In genomic region chr6:2920671-2921112, GRCh38 we compare ENCODE assay signal across 21 cellular contexts. TPM values are rescaled to one million over a fixed set of nuclear protein-coding genes. Genes with fewer than 3 reads are reported as not detected.
DNase-seq lines count a peak whose midpoint lies in the region; ATAC-seq and TF ChIP-seq lines count a peak whose summit lies in the region.
"Had no signal": no experiment of that assay in that cellular context is flagged by ENCODE, and none has a peak within 500 bp of the region (broad histone marks: within the 10 kb centered on the region; RNA-seq: fewer than 3 reads in every experiment).

No MANE protein-coding gene starts in this region.

- peak overlapping the region; percentile 78 for H3K56ac ChIP-seq in mesendoderm (ENCODE audit: low read length)

- no peak overlapping the region for H2BK15ac ChIP-seq in mesendoderm (replicated peaks; ENCODE audit: low read depth)

- intact Hi-C loops in natural killer cell (cut with micrococcal nuclease): no loop called here
- intact Hi-C loops in activated T-helper 2 cell treated with anti-CD3 and anti-CD28 coated beads, Interferon-gamma antibody, Interleukin-2, Interleukin-4, amounts not matched to agents 10 μg/mL and 5 μg/mL and 100 μg/mL, durations not matched to agents 14 hours and 24 hours and 36 hours (cut with micrococcal nuclease): no loop called here

- H2BK5ac ChIP-seq in mesendoderm (ENCODE audit: low read length): peak overlapping the region; percentile 21

- peaks cover 3% of the 10 kb centered on the region for H3K9me3 Mint-ChIP-seq in natural killer cell treated with Interleukin-12 subunit alpha and Interleukin-12 subunit beta and Interleukin-15 and Interleukin-18, amount 100 ng/mL, for 72 hours
- no peaks in the 10 kb centered on the region for H3K9me3 Mint-ChIP-seq in natural killer cell
- H3K9me3 Mint-ChIP-seq in activated T-helper 2 cell treated with anti-CD3 and anti-CD28 coated beads, Interferon-gamma antibody, Interleukin-2, Interleukin-4, amounts not matched to agents 10 μg/mL and 5 μg/mL and 100 μg/mL, durations not matched to agents 14 hours and 24 hours and 36 hours: peaks cover 3% of the 10 kb centered on the region

- peak overlapping the region; percentile 92 for H3K4ac ChIP-seq in mesendoderm (ENCODE audit: low read depth, low read length)

- no peak overlapping the region for H3K27ac ChIP-seq in mesendoderm (ENCODE audit: low read depth, low read length)
- H3K27ac ChIP-seq: brain microvascular endothelial cell, neutrophil, transverse colon had no signal

- no peak overlapping the region for H3K18ac ChIP-seq in mesendoderm (ENCODE audit: low read length)

- peak overlapping the region; percentile 26 to 95 for H3K27ac Mint-ChIP-seq in natural killer cell treated with Interleukin-12 subunit alpha and Interleukin-12 subunit beta and Interleukin-15 and Interleukin-18, amount 100 ng/mL, for 72 hours
- H3K27ac Mint-ChIP-seq in natural killer cell: no peak overlapping the region
- no peak overlapping the region for H3K27ac Mint-ChIP-seq in activated T-helper 2 cell treated with anti-CD3 and anti-CD28 coated beads, Interferon-gamma antibody, Interleukin-2, Interleukin-4, amounts not matched to agents 10 μg/mL and 5 μg/mL and 100 μg/mL, durations not matched to agents 14 hours and 24 hours and 36 hours

- no peak for DNase-seq in natural killer cell treated with Interleukin-12 subunit alpha and Interleukin-12 subunit beta and Interleukin-15 and Interleukin-18, amount 100 ng/mL, for 72 hours (ENCODE audit: low spot score)
- DNase-seq in natural killer cell: no peak
- peak; percentile 3 for DNase-seq in activated T-helper 2 cell treated with anti-CD3 and anti-CD28 coated beads, Interferon-gamma antibody, Interleukin-2, Interleukin-4, amounts not matched to agents 10 μg/mL and 5 μg/mL and 100 μg/mL, durations not matched to agents 14 hours and 24 hours and 36 hours (ENCODE audit: low spot score)
- peak; percentile 42 for DNase-seq in mesendoderm
- DNase-seq in putamen (ENCODE audit: low spot score): no peak
- no peak for DNase-seq in hippocampal formation (lab: John Stamatoyannopoulos, UW)
- DNase-seq in H4 (ENCODE audit: low spot score): no peak
- DNase-seq: activated CD4-positive, CD25-positive, alpha-beta regulatory T cell treated with anti-CD3 and anti-CD28 coated beads, Interleukin-2, amount 50 U/mL, for 72 hours; activated naive CD4-positive, alpha-beta T cell treated with anti-CD3 and anti-CD28 coated beads, Interleukin-2, amount 50 U/mL, for 16 hours; amniotic stem cell; brain microvascular endothelial cell; COR-L47; effector CD8-positive, alpha-beta T cell; Karpas-422; kidney glomerular epithelial cell; MV-4-11; NCI-H510A; T-helper 1 cell; transverse colon had no signal

- H3K23ac ChIP-seq in mesendoderm (ENCODE audit: low read length): no peak overlapping the region

- no peak overlapping the region for H3K4me2 ChIP-seq in mesendoderm (ENCODE audit: low read length)

- WGBS in mesendoderm (ENCODE audit: extremely low coverage, insufficient coverage, low lambda C conversion rate): no CpG with 5 or more reads among the region's 14 CpGs

- peaks cover 12% of the 10 kb centered on the region for H3K4me1 ChIP-seq in mesendoderm (ENCODE audit: control insufficient read depth, low read depth, low read length)

- no peaks in the 10 kb centered on the region for H3K36me3 ChIP-seq in mesendoderm (ENCODE audit: control insufficient read depth, insufficient read depth, low read length)
- H3K36me3 ChIP-seq: brain microvascular endothelial cell, neutrophil, transverse colon had no signal

- no peak for ATAC-seq in natural killer cell treated with Interleukin-12 subunit alpha and Interleukin-12 subunit beta and Interleukin-15 and Interleukin-18, amount 100 ng/mL, for 72 hours
- ATAC-seq in natural killer cell: no peak

- H3K4me3 ChIP-seq in mesendoderm (ENCODE audit: low read length): no peak overlapping the region
- H3K4me3 ChIP-seq: transverse colon had no signal

- peaks cover 6% of the 10 kb centered on the region for H3K36me3 Mint-ChIP-seq in natural killer cell treated with Interleukin-12 subunit alpha and Interleukin-12 subunit beta and Interleukin-15 and Interleukin-18, amount 100 ng/mL, for 72 hours
- H3K36me3 Mint-ChIP-seq in natural killer cell: no peaks in the 10 kb centered on the region
- peaks cover 4% of the 10 kb centered on the region for H3K36me3 Mint-ChIP-seq in activated T-helper 2 cell treated with anti-CD3 and anti-CD28 coated beads, Interferon-gamma antibody, Interleukin-2, Interleukin-4, amounts not matched to agents 10 μg/mL and 5 μg/mL and 100 μg/mL, durations not matched to agents 14 hours and 24 hours and 36 hours (ENCODE audit: low read depth)

- H3K4me3 Mint-ChIP-seq in natural killer cell treated with Interleukin-12 subunit alpha and Interleukin-12 subunit beta and Interleukin-15 and Interleukin-18, amount 100 ng/mL, for 72 hours: no peak overlapping the region
- no peak overlapping the region for H3K4me3 Mint-ChIP-seq in natural killer cell
- H3K4me3 Mint-ChIP-seq in activated T-helper 2 cell treated with anti-CD3 and anti-CD28 coated beads, Interferon-gamma antibody, Interleukin-2, Interleukin-4, amounts not matched to agents 10 μg/mL and 5 μg/mL and 100 μg/mL, durations not matched to agents 14 hours and 24 hours and 36 hours (ENCODE audit: low read depth): no peak overlapping the region

- peaks cover 38 to 39% of the 10 kb centered on the region in 2 donors for H3K4me1 Mint-ChIP-seq in natural killer cell treated with Interleukin-12 subunit alpha and Interleukin-12 subunit beta and Interleukin-15 and Interleukin-18, amount 100 ng/mL, for 72 hours (ENCODE audit: low read depth in 2 of 2)
- H3K4me1 Mint-ChIP-seq in natural killer cell: peaks cover 47 to 52% of the 10 kb centered on the region in 2 donors
- H3K4me1 Mint-ChIP-seq in activated T-helper 2 cell treated with anti-CD3 and anti-CD28 coated beads, Interferon-gamma antibody, Interleukin-2, Interleukin-4, amounts not matched to agents 10 μg/mL and 5 μg/mL and 100 μg/mL, durations not matched to agents 14 hours and 24 hours and 36 hours (ENCODE audit: low read depth): peaks cover 19% of the 10 kb centered on the region

- no peak overlapping the region for H4K8ac ChIP-seq in mesendoderm (ENCODE audit: low read depth, low read length)

- H3K9ac ChIP-seq in mesendoderm (ENCODE audit: low read length): peak overlapping the region; percentile 23

- H4K5ac ChIP-seq in mesendoderm (ENCODE audit: low read length): no peak overlapping the region

- H3K79me2 ChIP-seq in mesendoderm (ENCODE audit: control insufficient read depth, insufficient read depth, low read length): no peaks in the 10 kb centered on the region

- peak overlapping the region; percentile 70 for H2AK5ac ChIP-seq in mesendoderm (ENCODE audit: low read length)

- no peak for TF ChIP-seq CTCF in natural killer cell (IDR thresholded peaks at IDR 0.05)

- no peaks in the 10 kb centered on the region for H3K27me3 Mint-ChIP-seq in natural killer cell treated with Interleukin-12 subunit alpha and Interleukin-12 subunit beta and Interleukin-15 and Interleukin-18, amount 100 ng/mL, for 72 hours
- peaks cover 0 to 3% of the 10 kb centered on the region in 2 donors for H3K27me3 Mint-ChIP-seq in natural killer cell (ENCODE audit: low read depth in 2 of 2)
- H3K27me3 Mint-ChIP-seq in activated T-helper 2 cell treated with anti-CD3 and anti-CD28 coated beads, Interferon-gamma antibody, Interleukin-2, Interleukin-4, amounts not matched to agents 10 μg/mL and 5 μg/mL and 100 μg/mL, durations not matched to agents 14 hours and 24 hours and 36 hours (ENCODE audit: low read depth): peaks cover 2% of the 10 kb centered on the region
- H3K27me3 Mint-ChIP-seq: progenitor cell of endocrine pancreas had no signal

- H2BK120ac ChIP-seq in mesendoderm (ENCODE audit: low read depth, low read length): no peak overlapping the region

- H3K27me3 ChIP-seq in mesendoderm (ENCODE audit: insufficient read depth, low read length, poor library complexity): no peaks in the 10 kb centered on the region
- H3K27me3 ChIP-seq: brain microvascular endothelial cell, neutrophil, transverse colon had no signal

- no peaks in the 10 kb centered on the region for H3K79me1 ChIP-seq in mesendoderm (ENCODE audit: low read length)

RNA-seq across cellular contexts. Expression of gene SERPINB9, which starts 17.6 kb away (rescaled TPM):
- total RNA-seq in natural killer cell treated with Interleukin-12 subunit alpha and Interleukin-12 subunit beta and Interleukin-15 and Interleukin-18, amount 100 ng/mL, for 72 hours: 100 to 1,000 TPM in 1 of 2 donors, 10 to 100 TPM in 1; 59.0 to 159 TPM
- total RNA-seq in natural killer cell: 10 to 100 TPM; 34.9 to 54.3 (median 47.3) TPM
- 120 and 123 TPM in 2 replicates for total RNA-seq in activated T-helper 2 cell treated with anti-CD3 and anti-CD28 coated beads, Interferon-gamma antibody, Interleukin-2, Interleukin-4, amounts not matched to agents 10 μg/mL and 5 μg/mL and 100 μg/mL, durations not matched to agents 14 hours and 24 hours and 36 hours
- 281 TPM for polyA plus RNA-seq in mesendoderm (2013, experiment 1 of 2)
- 280 TPM for polyA plus RNA-seq in mesendoderm (2013, experiment 2 of 2)
- total RNA-seq in H4 (2014; rRNA removed; shearing (Covaris generic)): not detected in 2 replicates

RNA-seq across cellular contexts. Expression of gene SERPINB6, which starts 50.7 kb away (rescaled TPM):
- total RNA-seq in natural killer cell treated with Interleukin-12 subunit alpha and Interleukin-12 subunit beta and Interleukin-15 and Interleukin-18, amount 100 ng/mL, for 72 hours: 100 to 1,000 TPM; 158 to 170 TPM
- 100 to 1,000 TPM; 120 to 135 (median 129) TPM for total RNA-seq in natural killer cell
- 72.0 and 73.0 TPM in 2 replicates for total RNA-seq in activated T-helper 2 cell treated with anti-CD3 and anti-CD28 coated beads, Interferon-gamma antibody, Interleukin-2, Interleukin-4, amounts not matched to agents 10 μg/mL and 5 μg/mL and 100 μg/mL, durations not matched to agents 14 hours and 24 hours and 36 hours
- polyA plus RNA-seq in mesendoderm (2013, experiment 1 of 2): 40.3 TPM
- 41.2 TPM for polyA plus RNA-seq in mesendoderm (2013, experiment 2 of 2)
- 107 and 115 TPM in 2 replicates for total RNA-seq in H4 (2014; rRNA removed; shearing (Covaris generic))

Comparison
In these comparisons a context has a peak if more than half of its experiments do, and no peak if none do; other contexts are left out.
1. H3K27ac Mint-ChIP-seq: peak in natural killer cell treated with Interleukin-12 subunit alpha and Interleukin-12 subunit beta and Interleukin-15 and Interleukin-18, amount 100 ng/mL, for 72 hours (2 of 2); none in natural killer cell (0 of 2) and activated T-helper 2 cell treated with anti-CD3 and anti-CD28 coated beads, Interferon-gamma antibody, Interleukin-2, Interleukin-4, amounts not matched to agents 10 μg/mL and 5 μg/mL and 100 μg/mL, durations not matched to agents 14 hours and 24 hours and 36 hours (single experiment).
2. DNase-seq: peak in activated T-helper 2 cell treated with anti-CD3 and anti-CD28 coated beads, Interferon-gamma antibody, Interleukin-2, Interleukin-4, amounts not matched to agents 10 μg/mL and 5 μg/mL and 100 μg/mL, durations not matched to agents 14 hours and 24 hours and 36 hours (single experiment) and mesendoderm (single experiment); none in natural killer cell treated with Interleukin-12 subunit alpha and Interleukin-12 subunit beta and Interleukin-15 and Interleukin-18, amount 100 ng/mL, for 72 hours (single experiment), natural killer cell (single experiment), putamen (single experiment), hippocampal formation (0 of 2) and H4 (single experiment).
3. RNA of gene SERPINB9, which starts 17.6 kb away (total RNA-seq): 59.0 to 159 TPM in natural killer cell treated with Interleukin-12 subunit alpha and Interleukin-12 subunit beta and Interleukin-15 and Interleukin-18, amount 100 ng/mL, for 72 hours, 120 to 123 TPM in activated T-helper 2 cell treated with anti-CD3 and anti-CD28 coated beads, Interferon-gamma antibody, Interleukin-2, Interleukin-4, amounts not matched to agents 10 μg/mL and 5 μg/mL and 100 μg/mL, durations not matched to agents 14 hours and 24 hours and 36 hours and 34.9 to 54.3 TPM in natural killer cell; not detected in H4; every median in the first group is over 10 times any median in the second.